ENCODE assay signal across 18 cellular contexts in the genomic region with DNA sequence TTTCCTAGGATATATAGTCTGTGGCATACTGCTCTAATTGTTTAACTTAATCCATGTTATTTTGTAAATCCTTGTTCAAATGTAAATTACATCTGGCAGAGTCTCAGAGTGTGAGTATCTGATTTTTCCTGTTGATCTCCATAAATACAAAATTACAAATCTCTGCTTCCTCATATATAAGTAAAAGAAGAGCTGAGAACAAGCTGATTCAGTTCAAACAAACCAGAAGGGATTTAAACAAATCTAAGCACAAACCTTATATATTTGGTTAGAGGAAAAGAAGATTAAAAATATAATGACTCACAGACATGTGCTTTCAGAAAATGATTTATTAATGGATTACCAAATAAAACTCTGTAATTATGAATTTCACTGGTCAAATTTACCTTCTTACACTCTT. TPM values are rescaled to one million over a fixed set of nuclear protein-coding genes. Genes with fewer than 3 reads are reported as not detected.
DNase-seq lines count a peak whose midpoint lies in the region; ATAC-seq, FAIRE-seq and TF ChIP-seq lines count a peak whose summit lies in the region.
"Had no signal": no experiment of that assay in that cellular context is flagged by ENCODE, and none has a peak within 500 bp of the region (broad histone marks: within the 10 kb centered on the region; RNA-seq: fewer than 3 reads in every experiment).

No MANE protein-coding gene starts in this region.

- no TSS peak for BruUV-seq in mammary epithelial cell (replicated peaks; lab: Mats Ljungman, UMichigan)

- H3K4me1 ChIP-seq in GM23248 (ENCODE audit: insufficient read depth) (peaks cover 17% of the 10 kb centered on the region), RWPE2 (ENCODE audit: insufficient read depth, poor library complexity, severe bottlenecking) (peaks cover 15% of the 10 kb centered on the region), esophagus muscularis mucosa (peaks cover 12 to 49% (median 42%) of the 10 kb centered on the region in 4 donors), pancreas (peaks cover 0 to 8% (median 6%) of the 10 kb centered on the region in 3 donors), small intestine (ENCODE audit: control insufficient read depth in 2 of 2, insufficient read depth in 1 of 2, low read depth in 1 of 2, low read length in 1 of 2) (no peaks in the 10 kb centered on the region), mammary epithelial cell (ENCODE audit: insufficient read depth, low read length) (peaks cover 2% of the 10 kb centered on the region)
- H3K4me1 ChIP-seq: BLaER1 had no signal

- no peaks in the 10 kb centered on the region for H3K9me3 ChIP-seq in GM23248 (ENCODE audit: low read depth)
- H3K9me3 ChIP-seq in RWPE2 (ENCODE audit: severe bottlenecking) = no peaks in the 10 kb centered on the region
- no peaks in the 10 kb centered on the region for H3K9me3 ChIP-seq in esophagus muscularis mucosa
- H3K9me3 ChIP-seq in pancreas = no peaks in the 10 kb centered on the region
- H3K9me3 ChIP-seq in small intestine (ENCODE audit: control insufficient read depth, low read depth) = no peaks in the 10 kb centered on the region
- H3K9me3 ChIP-seq in mammary epithelial cell (replicated peaks; ENCODE audit: insufficient read depth, low read length) = no peaks in the 10 kb centered on the region
- H3K9me3 ChIP-seq: HAP-1 had no signal

- H3K36me3 ChIP-seq in GM23248 (ENCODE audit: low read depth) (no peaks in the 10 kb centered on the region), RWPE2 (ENCODE audit: low read depth) (peaks cover 12% of the 10 kb centered on the region), esophagus muscularis mucosa (no peaks in the 10 kb centered on the region), pancreas (no peaks in the 10 kb centered on the region), small intestine (ENCODE audit: control insufficient read depth in 2 of 2, insufficient read depth in 2 of 2, low read length in 2 of 2) (no peaks in the 10 kb centered on the region), mammary epithelial cell (ENCODE audit: insufficient read depth, low read length) (peaks cover 2% of the 10 kb centered on the region)
- H3K36me3 ChIP-seq: BLaER1, HAP-1 had no signal

- CTCF ChIA-PET in mammary epithelial cell (lab: Charles Lee; ENCODE audit: low non-redundant PET) = no interaction called here

- intact Hi-C loops in esophagus muscularis mucosa (cut with DNase I) (no loop called here), pancreas (cut with DNase I) (no loop called here), mammary epithelial cell (cut with micrococcal nuclease) (no loop called here)

- H3K9ac ChIP-seq in GM23248 (0 out of 2 replicates have a peak overlapping the region, but pooled peaks have one; percentile 12), mammary epithelial cell (ENCODE audit: insufficient read depth, low read length) (no peak overlapping the region)
- H3K9ac ChIP-seq: BLaER1 had no signal

- H3K4me2 ChIP-seq in GM23248 (ENCODE audit: unreplicated experiment) (no peak overlapping the region), mammary epithelial cell (ENCODE audit: insufficient read depth, low read depth, low read length) (no peak overlapping the region)
- H3K4me2 ChIP-seq: BLaER1 had no signal

- dilution Hi-C loops in mammary epithelial cell (cut with HindIII; ENCODE audit: low sequenced_read_pairs) = no loop called here

- no peak for DNase-seq in GM23248
- no peak for DNase-seq in RWPE2 (ENCODE audit: low spot score)
- DNase-seq in esophagus muscularis mucosa (ENCODE audit: extremely low spot score) = no peak
- DNase-seq in pancreas = no peak
- no peak for DNase-seq in small intestine
- no peak for DNase-seq in mammary epithelial cell
- DNase-seq in GM10266 (ENCODE audit: extremely low spot score) = no peak
- DNase-seq: Calu3; CD4-positive, alpha-beta memory T cell; DMS79; NCI-H1092 treated with DMSO at 0.1 percent for 48 hours; NCI-H2081; SHP77 had no signal

- H4K20me1 ChIP-seq in GM23248 (ENCODE audit: insufficient read depth) = no peaks in the 10 kb centered on the region
- H4K20me1 ChIP-seq in mammary epithelial cell (ENCODE audit: insufficient read depth, low read length) = no peaks in the 10 kb centered on the region
- H4K20me1 ChIP-seq: BLaER1 had no signal

- FAIRE-seq in pancreas (lab: Jason Lieb, UNC) = peak; percentile 39
- no peak for FAIRE-seq in small intestine (lab: Jason Lieb, UNC)
- FAIRE-seq: K562 had no signal

- H3K4me3 ChIP-seq in GM23248 (no peak overlapping the region), RWPE2 (ENCODE audit: severe bottlenecking) (no peak overlapping the region), esophagus muscularis mucosa (no peak overlapping the region), pancreas (no peak overlapping the region), small intestine (ENCODE audit: low read depth in 1 of 2, low read length in 2 of 2) (no peak overlapping the region), mammary epithelial cell (replicated peaks in 1 of 3; ENCODE audit: insufficient read depth in 1 of 3, low read depth in 2 of 3, low read length in 3 of 3) (no peak overlapping the region)
- H3K4me3 ChIP-seq: BLaER1, HAP-1, K562, SK-N-MC had no signal

- peaks cover 100% of the 10 kb centered on the region for H3K79me2 ChIP-seq in GM23248 (ENCODE audit: insufficient read depth)
- peaks cover 81% of the 10 kb centered on the region for H3K79me2 ChIP-seq in mammary epithelial cell (ENCODE audit: insufficient read depth, low read length)

- TF ChIP-seq CTCF in RWPE2 (IDR thresholded peaks at IDR 0.05; ENCODE audit: poor library complexity, severe bottlenecking) = no peak
- no peak for TF ChIP-seq CTCF in esophagus muscularis mucosa (IDR thresholded peaks at IDR 0.05)
- no peak for TF ChIP-seq CTCF in pancreas (IDR thresholded peaks at IDR 0.05)
- TF ChIP-seq CTCF in mammary epithelial cell (conservative IDR thresholded peaks at IDR 0.05 in 1 of 2, IDR thresholded peaks at IDR 0.05 in 1 of 2; ENCODE audit: extremely low read depth in 1 of 2, insufficient read depth in 1 of 2, low read depth in 1 of 2, low read length in 2 of 2) = no peak
- TF ChIP-seq CTCF in GM10266 (IDR thresholded peaks at IDR 0.05; ENCODE audit: control insufficient read depth, insufficient read depth, low read depth, missing control alignments) = no peak

- H2AFZ ChIP-seq in GM23248 (no peak overlapping the region), mammary epithelial cell (ENCODE audit: low read depth, low read length) (no peak overlapping the region)

- H3F3A ChIP-seq in GM23248 (ENCODE audit: insufficient read depth) = no peaks in the 10 kb centered on the region

- H3K27ac ChIP-seq in GM23248 = 0 out of 2 replicates have a peak overlapping the region, but pooled peaks have one; percentile 5
- H3K27ac ChIP-seq in RWPE2 (ENCODE audit: poor library complexity, severe bottlenecking) = peak overlapping the region; percentile 27
- peak overlapping the region in 3 of 4 donors; percentile 13 to 53 (median 27) for H3K27ac ChIP-seq in esophagus muscularis mucosa (replicated peaks in 1 of 4)
- no peak overlapping the region for H3K27ac ChIP-seq in pancreas
- no peak overlapping the region for H3K27ac ChIP-seq in small intestine (ENCODE audit: low read depth in 1 of 2, low read length in 1 of 2)
- H3K27ac ChIP-seq in mammary epithelial cell (ENCODE audit: insufficient read depth, low read depth, low read length) = no peak overlapping the region
- H3K27ac ChIP-seq: BLaER1, SK-N-MC had no signal

- TF ChIP-seq EP300 in esophagus muscularis mucosa (IDR thresholded peaks at IDR 0.05) = no peak

- H3K27me3 ChIP-seq in GM23248 (replicated peaks; ENCODE audit: insufficient read depth) (no peaks in the 10 kb centered on the region), RWPE2 (ENCODE audit: insufficient read depth, poor library complexity, severe bottlenecking) (no peaks in the 10 kb centered on the region), esophagus muscularis mucosa (no peaks in the 10 kb centered on the region), pancreas (no peaks in the 10 kb centered on the region), small intestine (ENCODE audit: control insufficient read depth in 2 of 2, insufficient read depth in 2 of 2, low read length in 2 of 2) (no peaks in the 10 kb centered on the region), mammary epithelial cell (ENCODE audit: insufficient read depth, low read length) (no peaks in the 10 kb centered on the region)
- H3K27me3 ChIP-seq: BLaER1 had no signal

- no peak for TF ChIP-seq POLR2A in esophagus muscularis mucosa (IDR thresholded peaks at IDR 0.05; ENCODE audit: low read depth)

- in situ Hi-C loops in GM23248 (cut with MboI) = no loop called here
- in situ Hi-C loops in mammary epithelial cell (cut with MboI; ENCODE audit: low sequenced_read_pairs in 2 of 2) = no loop called here

- no peak; the same call in 2 of the 3 replicates for ATAC-seq in RWPE2 (ENCODE audit: low read depth)
- ATAC-seq in pancreas = no peak
- ATAC-seq in GM21723 (IDR thresholded peaks at IDR 0.05; ENCODE audit: unreplicated experiment) = no peak
- ATAC-seq: K562 had no signal

- no peaks in the 10 kb centered on the region for H3K9me2 ChIP-seq in GM23248 (ENCODE audit: insufficient read depth)

RNA-seq across cellular contexts. Expression of a gene that starts 37.3 kb away (rescaled TPM):
- 46.0 and 47.3 TPM in 2 replicates for total RNA-seq in GM23248 (2014; rRNA removed; shearing (Covaris generic))
- polyA plus RNA-seq in GM23248 (2016; fragmentation: Nextera tagmentation; extraction: Ambion mirVana) (5.0 and 7.4 TPM in 2 replicates), pancreas (10 to 100 TPM in 1 of 2 donors, 1 to 10 TPM in 1; 7.3 to 16.2 TPM), small intestine (10 to 100 TPM; 28.0 to 34.9 (median 29.5) TPM), mammary epithelial cell (36.9 TPM)
- total RNA-seq in esophagus muscularis mucosa (10 to 100 TPM; 63.8 to 86.3 (median 78.2) TPM), pancreas (10 to 100 TPM; 11.8 to 18.1 (median 12.5) TPM), mammary epithelial cell (10 to 100 TPM; 71.2 to 85.5 TPM)
- 69.5 TPM for polyA minus RNA-seq in mammary epithelial cell

Comparison
In these comparisons a context has a peak if more than half of its experiments do, and no peak if none do; other contexts are left out.
1. H3K27ac ChIP-seq: peak in GM23248 (single experiment), RWPE2 (single experiment) and esophagus muscularis mucosa (3 of 4); none in pancreas (0 of 4), small intestine (0 of 2) and mammary epithelial cell (single experiment).